11 cellular contexts compared by ENCODE assay signal in genomic region chr2:235262750-235263149, GRCh38.
"Had no signal": no experiment of that assay in that cellular context is flagged by ENCODE, and none has a peak within 500 bp of the region (broad histone marks: within the 10 kb centered on the region; RNA-seq: fewer than 3 reads in every experiment).

No MANE protein-coding gene starts in this region.

- H3K9me3 Mint-ChIP-seq: mesothelial cell of epicardium had no signal

- H3K4me1 Mint-ChIP-seq: naive B cell had no signal

- H3K27ac ChIP-seq: epithelial cell of prostate, prostate gland, thyroid gland had no signal

- H3K4me3 ChIP-seq: prostate gland, thyroid gland had no signal

- H3K27me3 ChIP-seq: thyroid gland had no signal

- H3K4me1 ChIP-seq: prostate gland, thyroid gland had no signal

- H3K4me3 Mint-ChIP-seq: activated naive CD8-positive, alpha-beta T cell; effector memory CD8-positive, alpha-beta T cell; naive B cell had no signal

- ATAC-seq: effector memory CD8-positive, alpha-beta T cell had no signal

- H3K36me3 ChIP-seq: prostate gland, thyroid gland had no signal

- H3K9me3 ChIP-seq: prostate gland, thyroid gland had no signal

- H3K36me3 Mint-ChIP-seq: activated naive CD8-positive, alpha-beta T cell; mesothelial cell of epicardium had no signal

- H3K27ac Mint-ChIP-seq: activated naive CD8-positive, alpha-beta T cell; effector memory CD8-positive, alpha-beta T cell; naive B cell had no signal

- DNase-seq: activated CD4-positive, alpha-beta T cell treated with anti-CD3 and anti-CD28 coated beads, Interleukin-2, amount 50 U/mL, for 1 hour; activated effector memory CD4-positive, alpha-beta T cell treated with Interleukin-2 at 50 U/mL for 16 hours; cortex of kidney; effector memory CD8-positive, alpha-beta T cell; naive B cell; stimulated activated CD4-positive, alpha-beta T cell treated with anti-CD3 and anti-CD28 coated beads, Interleukin-4, amount 100 ng/mL, for 24 hours; thyroid gland had no signal
